In genomic region chr1:171139890-171140289, GRCh38 we compare ENCODE assay signal across 20 cellular contexts. TPM values are rescaled to one million over a fixed set of nuclear protein-coding genes. Genes with fewer than 3 reads are reported as not detected.
DNase-seq lines count a peak whose midpoint lies in the region; ATAC-seq, FAIRE-seq and TF ChIP-seq lines count a peak whose summit lies in the region.
"Had no signal": no experiment of that assay in that cellular context is flagged by ENCODE, and none has a peak within 500 bp of the region (broad histone marks: within the 10 kb centered on the region; RNA-seq: fewer than 3 reads in every experiment).

No MANE protein-coding gene starts in this region.

- TF ChIP-seq CTCF in right lobe of liver (IDR thresholded peaks at IDR 0.05) = no peak
- TF ChIP-seq CTCF in HepG2 (CRISPR knock-in tag; IDR thresholded peaks at IDR 0.05) = no peak
- TF ChIP-seq CTCF in osteocyte (IDR thresholded peaks at IDR 0.05) = no peak
- no peak for TF ChIP-seq CTCF in pancreas (IDR thresholded peaks at IDR 0.05)

- in situ Hi-C loops in HepG2 (cut with HindIII; ENCODE audit: extremely low pct_ligation_motif_present, low pct_unique_long_range_greater_than_20kb) = no loop called here

- BruUV-seq in HepG2 (replicated peaks; lab: Mats Ljungman, UMichigan) = no TSS peak

- no peaks in the 10 kb centered on the region for H3K9me3 ChIP-seq in right lobe of liver
- H3K9me3 ChIP-seq in HepG2 (ENCODE audit: low read length) = no peaks in the 10 kb centered on the region
- H3K9me3 ChIP-seq in aorta (ENCODE audit: control insufficient read depth, low read length) = no peaks in the 10 kb centered on the region
- no peaks in the 10 kb centered on the region for H3K9me3 ChIP-seq in pancreas
- H3K9me3 ChIP-seq in CD8-positive, alpha-beta memory T cell (ENCODE audit: low read length) = no peaks in the 10 kb centered on the region
- H3K9me3 ChIP-seq: SJSA1 had no signal

- CTCF ChIA-PET in HepG2 (lab: Yijun Ruan, JAX; ENCODE audit: low intra/inter-chr PET ratio, low total read pairs) = no interaction called here
- CTCF ChIA-PET in CD8-positive, alpha-beta memory T cell (lab: Charles Lee) = no interaction called here

- peak overlapping the region; percentile 97 for H3K27ac Mint-ChIP-seq in osteocyte (ENCODE audit: unreplicated experiment)
- H3K27ac Mint-ChIP-seq in CD8-positive, alpha-beta memory T cell = no peak overlapping the region
- H3K27ac Mint-ChIP-seq: WTC11 had no signal

- TF ChIP-seq EP300 in HepG2 (IDR thresholded peaks at IDR 0.05; ENCODE audit: low read depth in 2 of 2, low read length in 2 of 2) (no peak), HepG2 (CRISPR knock-in tag; IDR thresholded peaks at IDR 0.05; ENCODE audit: borderline replicate concordance) (no peak)

- DNase-seq in right lobe of liver (no peak), HepG2 (ENCODE audit: low spot score) (no peak), NCI-H82 treated with DMSO at 0.1 percent for 48 hours (lab: John Stamatoyannopoulos, UW; ENCODE audit: unreplicated experiment) (peak; percentile 82), osteocyte (ENCODE audit: extremely low spot score, unreplicated experiment) (no peak), aorta (no peak), pancreas (no peak)
- DNase-seq in CD8-positive, alpha-beta memory T cell = no peak
- DNase-seq: activated CD8-positive, alpha-beta memory T cell treated with anti-CD3 and anti-CD28 coated beads for 24 hours; COR-L47; effector memory CD4-positive, alpha-beta T cell; GOT3; islet precursor cell; NCI-H1092; retina had no signal

- H3K9ac ChIP-seq in HepG2 (ENCODE audit: insufficient read depth, low read depth, low read length) = no peak overlapping the region

- no peaks in the 10 kb centered on the region for H4K20me1 ChIP-seq in HepG2 (ENCODE audit: insufficient read depth, low read length)

- intact Hi-C loops in right lobe of liver (cut with DNase I) (no loop called here), HepG2 (cut with micrococcal nuclease; ENCODE audit: unreplicated experiment) (no loop called here), aorta (cut with DNase I) (loop anchor here (2.0 to 5.0 kb wide), 3 partner anchors 47 to 77 kb away; partner anchors contain the start of gene FMO2 (in 1 of the 2)), pancreas (cut with DNase I) (no loop called here)

- H3K36me3 ChIP-seq in right lobe of liver (no peaks in the 10 kb centered on the region), HepG2 (replicated peaks in 1 of 2; ENCODE audit: control insufficient read depth in 1 of 2, insufficient read depth in 2 of 2, low read length in 2 of 2) (no peaks in the 10 kb centered on the region), aorta (ENCODE audit: control insufficient read depth in 1 of 2, insufficient read depth in 2 of 2, low read length in 1 of 2) (peaks cover 0 to 1% of the 10 kb centered on the region in 2 donors), pancreas (no peaks in the 10 kb centered on the region)
- H3K36me3 ChIP-seq in CD8-positive, alpha-beta memory T cell (ENCODE audit: insufficient read depth, low read length) = no peaks in the 10 kb centered on the region
- H3K36me3 ChIP-seq: SJSA1 had no signal

- TF ChIP-seq POLR2A in right lobe of liver (IDR thresholded peaks at IDR 0.05) (no peak), HepG2 (IDR thresholded peaks at IDR 0.05; ENCODE audit: insufficient read depth in 1 of 2, low read depth in 2 of 2, low read length in 2 of 2) (no peak)

- peaks cover 0 to 32% (median 15%) of the 10 kb centered on the region in 4 donors for H3K4me1 ChIP-seq in right lobe of liver
- H3K4me1 ChIP-seq in HepG2 (ENCODE audit: insufficient read depth, low read length) = peaks cover 23% of the 10 kb centered on the region
- peaks cover 3 to 4% of the 10 kb centered on the region in 2 donors for H3K4me1 ChIP-seq in aorta (ENCODE audit: control insufficient read depth in 1 of 2, insufficient read depth in 2 of 2, low read length in 2 of 2)
- H3K4me1 ChIP-seq in pancreas = peaks cover 0 to 3% (median 0%) of the 10 kb centered on the region in 3 donors
- H3K4me1 ChIP-seq in CD8-positive, alpha-beta memory T cell (ENCODE audit: insufficient read depth, low read length) = no peaks in the 10 kb centered on the region

- FAIRE-seq in HepG2 (lab: Jason Lieb, UNC) (no peak), pancreas (lab: Jason Lieb, UNC) (no peak)

- no peak overlapping the region for H3K4me2 ChIP-seq in HepG2 (ENCODE audit: low read depth, low read length)

- peaks cover 4% of the 10 kb centered on the region for H3K27me3 Mint-ChIP-seq in osteocyte (ENCODE audit: unreplicated experiment)
- peaks cover 1 to 26% of the 10 kb centered on the region in 2 donors for H3K27me3 Mint-ChIP-seq in CD8-positive, alpha-beta memory T cell

- POLR2A ChIA-PET in HepG2 (lab: Yijun Ruan, JAX) = no interaction called here
- POLR2A ChIA-PET in CD8-positive, alpha-beta memory T cell (lab: Charles Lee) = no interaction called here

- peaks cover 77% of the 10 kb centered on the region for H3K4me1 Mint-ChIP-seq in osteocyte (ENCODE audit: unreplicated experiment)
- no peaks in the 10 kb centered on the region for H3K4me1 Mint-ChIP-seq in CD8-positive, alpha-beta memory T cell

- H3K9me3 Mint-ChIP-seq in osteocyte (ENCODE audit: unreplicated experiment) = no peaks in the 10 kb centered on the region
- peaks cover 0 to 4% (median 0%) of the 10 kb centered on the region in 5 donors for H3K9me3 Mint-ChIP-seq in CD8-positive, alpha-beta memory T cell
- H3K9me3 Mint-ChIP-seq: neural crest cell, WTC11 had no signal

- H3K27ac ChIP-seq in right lobe of liver (peak overlapping the region in 2 of 3 donors; percentile 82 to 90), HepG2 (ENCODE audit: extremely low read length, insufficient read depth, low read length) (no peak overlapping the region), aorta (ENCODE audit: low read depth in 1 of 2, low read length in 2 of 2) (peak overlapping the region; percentile 63 to 89), pancreas (no peak overlapping the region)
- no peak overlapping the region for H3K27ac ChIP-seq in CD8-positive, alpha-beta memory T cell (ENCODE audit: low read depth, low read length)
- H3K27ac ChIP-seq: SJSA1 had no signal

- WGBS in right lobe of liver (ENCODE audit: insufficient coverage, low coverage, low lambda C conversion rate, missing lambda C conversion rate) = 77% methylated on average over 4 of the region's 4 CpGs
- whole genome bisulfite sequencing in HepG2 (ENCODE audit: low lambda C conversion rate) = 70% methylated on average over 4 of the region's 4 CpGs
- WGBS in aorta, 2 donors = 77 to 87% methylated on average over 4 of the region's 4 CpGs
- WGBS in pancreas, 2 donors = 79 to 91% methylated on average over 4 of the region's 4 CpGs

- H2AFZ ChIP-seq in HepG2 (ENCODE audit: low read length) = no peak overlapping the region

- H3K4me3 Mint-ChIP-seq in osteocyte (ENCODE audit: unreplicated experiment) = no peak overlapping the region
- H3K4me3 Mint-ChIP-seq in CD8-positive, alpha-beta memory T cell = no peak overlapping the region
- H3K4me3 Mint-ChIP-seq: neural crest cell, WTC11 had no signal

- H3K79me2 ChIP-seq in HepG2 (ENCODE audit: insufficient read depth, low read length) = no peaks in the 10 kb centered on the region

- H3K4me3 ChIP-seq in right lobe of liver = no peak overlapping the region
- H3K4me3 ChIP-seq in HepG2 (replicated peaks in 1 of 3; ENCODE audit: insufficient read depth in 1 of 3, low read depth in 2 of 3, low read length in 3 of 3) = no peak overlapping the region
- H3K4me3 ChIP-seq in aorta (ENCODE audit: low read length in 2 of 2) = no peak overlapping the region
- H3K4me3 ChIP-seq in pancreas = no peak overlapping the region
- H3K4me3 ChIP-seq in CD8-positive, alpha-beta memory T cell (ENCODE audit: low read length) = no peak overlapping the region
- H3K4me3 ChIP-seq: SJSA1 had no signal

- ATAC-seq in right lobe of liver (no peak), HepG2 (no peak), aorta (ENCODE audit: low FRiP score) (no peak), pancreas (no peak), HG03520 (IDR thresholded peaks at IDR 0.05; ENCODE audit: unreplicated experiment) (no peak)
- ATAC-seq: WTC11 had no signal

- H3K27me3 ChIP-seq in right lobe of liver (no peaks in the 10 kb centered on the region), HepG2 (ENCODE audit: control insufficient read depth in 1 of 2, insufficient read depth in 2 of 2, low read length in 2 of 2) (no peaks in the 10 kb centered on the region), aorta (ENCODE audit: control insufficient read depth in 1 of 2, insufficient read depth in 2 of 2, low read length in 1 of 2) (no peaks in the 10 kb centered on the region), pancreas (no peaks in the 10 kb centered on the region)
- no peaks in the 10 kb centered on the region for H3K27me3 ChIP-seq in CD8-positive, alpha-beta memory T cell (ENCODE audit: insufficient read depth, low read length, poor library complexity, severe bottlenecking)
- H3K27me3 ChIP-seq: SJSA1 had no signal

- no peak for TF ChIP-seq RAD21 in HepG2 (CRISPR knock-in tag; IDR thresholded peaks at IDR 0.05)

- peaks cover 5% of the 10 kb centered on the region for H3K36me3 Mint-ChIP-seq in osteocyte (ENCODE audit: unreplicated experiment)
- no peaks in the 10 kb centered on the region for H3K36me3 Mint-ChIP-seq in CD8-positive, alpha-beta memory T cell
- H3K36me3 Mint-ChIP-seq: WTC11 had no signal

RNA-seq across cellular contexts. Expression of gene FMO2, which starts 45.2 kb away (rescaled TPM):
- total RNA-seq in right lobe of liver = 1 to 10 TPM; 1.0 to 6.8 (median 3.9) TPM
- not detected in 2 replicates for total RNA-seq in HepG2 (2016; rRNA removed; fragmentation: Illumina TruSeq; extraction: Trizol)
- not detected in 2 replicates for total RNA-seq in HepG2 (2016; cell fraction: cytosol; rRNA removed; fragmentation: Illumina TruSeq; extraction: Trizol; ENCODE audit: low read depth)
- total RNA-seq in HepG2 (2016; cell fraction: insoluble cytoplasmic fraction; rRNA removed; fragmentation: Illumina TruSeq; extraction: Trizol) = not detected in 2 replicates
- not detected in 2 replicates for total RNA-seq in HepG2 (2016; cell fraction: membrane; rRNA removed; fragmentation: Illumina TruSeq; extraction: Trizol)
- not detected in 2 replicates for total RNA-seq in HepG2 (2016; cell fraction: nucleus; rRNA removed; fragmentation: Illumina TruSeq; extraction: Trizol)
- polyA plus RNA-seq in HepG2 (2011; rRNA removed) = not detected in 2 replicates
- not detected in 2 replicates for polyA plus RNA-seq in HepG2 (2011; cell fraction: cytosol; rRNA removed)
- polyA plus RNA-seq in HepG2 (2011; cell fraction: nucleus; rRNA removed) = not detected in 2 replicates
- not detected in 2 replicates for polyA plus RNA-seq in HepG2 (2012)
- polyA plus RNA-seq in HepG2 (2016; cell fraction: cytosol; fragmentation: Illumina TruSeq; extraction: Trizol; ENCODE audit: low read depth) = not detected in 2 replicates
- not detected in 2 replicates for polyA plus RNA-seq in HepG2 (2016; cell fraction: insoluble cytoplasmic fraction; fragmentation: Illumina TruSeq; extraction: Trizol; ENCODE audit: low read depth)
- polyA plus RNA-seq in HepG2 (2016; cell fraction: membrane; fragmentation: Illumina TruSeq; extraction: Trizol; ENCODE audit: low read depth) = not detected in 2 replicates
- not detected in 2 replicates for polyA plus RNA-seq in HepG2 (2016; cell fraction: nucleus; fragmentation: Illumina TruSeq; extraction: Trizol; ENCODE audit: insufficient read depth, low read depth)
- polyA minus RNA-seq in HepG2 (2011; rRNA and poly(A)+ RNA removed; ENCODE audit: low replicate concordance) = not detected in 2 replicates
- not detected in 2 replicates for polyA minus RNA-seq in HepG2 (2011; cell fraction: cytosol; rRNA and poly(A)+ RNA removed)
- polyA minus RNA-seq in HepG2 (2011; cell fraction: nucleus; rRNA and poly(A)+ RNA removed) = not detected in 2 replicates
- 0.24 and 0.94 TPM in 2 replicates for total RNA-seq in osteocyte
- 100 to 1,000 TPM; 183 to 213 TPM for total RNA-seq in aorta
- polyA plus RNA-seq in aorta = 100 to 1,000 TPM; 157 to 232 TPM
- 1 to 10 TPM; 2.3 to 9.6 (median 5.0) TPM for total RNA-seq in pancreas
- 1 to 10 TPM; 5.7 to 7.6 TPM for polyA plus RNA-seq in pancreas
- total RNA-seq in CD8-positive, alpha-beta memory T cell = not detected
- not detected for polyA plus RNA-seq in CD8-positive, alpha-beta memory T cell
- total RNA-seq: NCI-H460; neural crest cell; SJSA1; T-helper 2 cell treated with Interferon-gamma antibody and Interleukin-4, amounts not matched to agents 100 ng/mL and 5 ng/mL, for 36 hours; WTC11 had no signal

RNA-seq across cellular contexts. Expression of gene FMO3, which starts 49.2 kb away (rescaled TPM):
- total RNA-seq in right lobe of liver = 100 to 1,000 TPM; 107 to 428 (median 326) TPM
- not detected in 2 replicates for total RNA-seq in HepG2 (2016; rRNA removed; fragmentation: Illumina TruSeq; extraction: Trizol)
- not detected in 2 replicates for total RNA-seq in HepG2 (2016; cell fraction: cytosol; rRNA removed; fragmentation: Illumina TruSeq; extraction: Trizol; ENCODE audit: low read depth)
- total RNA-seq in HepG2 (2016; cell fraction: insoluble cytoplasmic fraction; rRNA removed; fragmentation: Illumina TruSeq; extraction: Trizol) = not detected in 2 replicates
- total RNA-seq in HepG2 (2016; cell fraction: membrane; rRNA removed; fragmentation: Illumina TruSeq; extraction: Trizol) = not detected in 2 replicates
- not detected in 2 replicates for total RNA-seq in HepG2 (2016; cell fraction: nucleus; rRNA removed; fragmentation: Illumina TruSeq; extraction: Trizol)
- polyA plus RNA-seq in HepG2 (2011; rRNA removed) = not detected in 2 replicates
- polyA plus RNA-seq in HepG2 (2011; cell fraction: cytosol; rRNA removed) = not detected in 2 replicates
- not detected in 2 replicates for polyA plus RNA-seq in HepG2 (2011; cell fraction: nucleus; rRNA removed)
- not detected in 2 replicates for polyA plus RNA-seq in HepG2 (2012)
- polyA plus RNA-seq in HepG2 (2016; cell fraction: cytosol; fragmentation: Illumina TruSeq; extraction: Trizol; ENCODE audit: low read depth) = not detected in 2 replicates
- polyA plus RNA-seq in HepG2 (2016; cell fraction: insoluble cytoplasmic fraction; fragmentation: Illumina TruSeq; extraction: Trizol; ENCODE audit: low read depth) = not detected in 2 replicates
- polyA plus RNA-seq in HepG2 (2016; cell fraction: membrane; fragmentation: Illumina TruSeq; extraction: Trizol; ENCODE audit: low read depth) = not detected in 2 replicates
- polyA plus RNA-seq in HepG2 (2016; cell fraction: nucleus; fragmentation: Illumina TruSeq; extraction: Trizol; ENCODE audit: insufficient read depth, low read depth) = not detected in 2 replicates
- not detected in 2 replicates for polyA minus RNA-seq in HepG2 (2011; rRNA and poly(A)+ RNA removed; ENCODE audit: low replicate concordance)
- polyA minus RNA-seq in HepG2 (2011; cell fraction: cytosol; rRNA and poly(A)+ RNA removed) = not detected in 2 replicates
- polyA minus RNA-seq in HepG2 (2011; cell fraction: nucleus; rRNA and poly(A)+ RNA removed) = not detected in 2 replicates
- total RNA-seq in osteocyte = 1.0 and 1.6 TPM in 2 replicates
- total RNA-seq in aorta = 1 to 10 TPM; 2.8 to 3.7 TPM
- 10 to 100 TPM in 1 of 2 donors, 1 to 10 TPM in 1; 9.0 to 13.5 TPM for polyA plus RNA-seq in aorta
- 1 to 10 TPM in 3 of 6 donors, under 1 TPM in 3; 0.28 to 1.8 (median 1.0) TPM for total RNA-seq in pancreas
- 1 to 10 TPM; 2.3 to 4.7 TPM for polyA plus RNA-seq in pancreas
- total RNA-seq in CD8-positive, alpha-beta memory T cell = not detected
- not detected for polyA plus RNA-seq in CD8-positive, alpha-beta memory T cell
- total RNA-seq: NCI-H460; neural crest cell; T-helper 2 cell treated with Interferon-gamma antibody and Interleukin-4, amounts not matched to agents 100 ng/mL and 5 ng/mL, for 36 hours; WTC11 had no signal

Comparison
In these comparisons a context has a peak if more than half of its experiments do, and no peak if none do; other contexts are left out.
1. H3K27ac ChIP-seq: peak in right lobe of liver (2 of 3) and aorta (2 of 2); none in HepG2 (single experiment), pancreas (0 of 4) and CD8-positive, alpha-beta memory T cell (single experiment).
2. RNA of gene FMO3, which starts 49.2 kb away (total RNA-seq): 107 to 428 TPM in right lobe of liver; 2.8 to 3.7 TPM in aorta, 0.28 to 1.8 TPM in pancreas, 1.0 to 1.6 TPM in osteocyte, not detected in HepG2 and not detected in CD8-positive, alpha-beta memory T cell; every median in the first group is over 10 times any median in the second.
3. RNA of gene FMO2, which starts 45.2 kb away (total RNA-seq): 183 to 213 TPM in aorta; 2.3 to 9.6 TPM in pancreas, 1.0 to 6.8 TPM in right lobe of liver, 0.24 to 0.94 TPM in osteocyte, not detected in HepG2 and not detected in CD8-positive, alpha-beta memory T cell; every median in the first group is over 10 times any median in the second.
4. intact Hi-C loops: an anchor here in aorta (2.0 to 5.0 kb wide); none called in right lobe of liver, HepG2 and pancreas.